In the genomic region with DNA sequence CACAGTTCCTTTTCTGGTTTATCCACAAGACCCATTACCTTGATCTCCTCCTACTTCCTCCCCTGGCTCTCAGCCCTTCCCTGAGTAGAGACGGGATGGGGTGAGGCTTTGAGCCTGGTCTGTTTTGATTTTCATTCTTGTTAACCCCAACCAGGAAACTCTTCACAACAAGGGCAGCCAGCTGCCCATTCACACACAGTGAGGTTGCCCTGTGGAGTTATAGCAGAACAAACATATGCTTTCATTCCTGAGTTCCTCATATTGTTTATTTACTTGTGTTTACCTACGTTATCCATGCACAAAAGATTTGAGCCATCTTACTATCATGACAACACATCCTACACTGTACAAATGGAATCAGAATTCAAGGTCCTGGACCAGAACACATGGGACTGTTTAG, we compare ENCODE assay signal across 1 cellular context.
TF ChIP-seq lines count a peak whose summit lies in the region.

No MANE protein-coding gene starts in this region.

TF ChIP-seq in IMR-90, 13 proteins besides CTCF, POLR2A, EP300 and RAD21 (continued from another document):
- TF ChIP-seq, protein P1, sequence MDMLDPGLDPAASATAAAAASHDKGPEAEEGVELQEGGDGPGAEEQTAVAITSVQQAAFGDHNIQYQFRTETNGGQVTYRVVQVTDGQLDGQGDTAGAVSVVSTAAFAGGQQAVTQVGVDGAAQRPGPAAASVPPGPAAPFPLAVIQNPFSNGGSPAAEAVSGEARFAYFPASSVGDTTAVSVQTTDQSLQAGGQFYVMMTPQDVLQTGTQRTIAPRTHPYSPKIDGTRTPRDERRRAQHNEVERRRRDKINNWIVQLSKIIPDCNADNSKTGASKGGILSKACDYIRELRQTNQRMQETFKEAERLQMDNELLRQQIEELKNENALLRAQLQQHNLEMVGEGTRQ (IDR thresholded peaks at IDR 0.05; ENCODE audit: low read depth, low read length), result no peak
- TF ChIP-seq RFX5 (IDR thresholded peaks at IDR 0.05; ENCODE audit: low read depth, low read length) (no peak), MAFK (IDR thresholded peaks at IDR 0.05; ENCODE audit: low read depth, low read length) (no peak), CEBPB (IDR thresholded peaks at IDR 0.05; ENCODE audit: low read depth, low read length) (no peak), NFE2L2 (IDR thresholded peaks at IDR 0.05; ENCODE audit: low read depth, low read length) (no peak)
- TF ChIP-seq, protein P2, sequence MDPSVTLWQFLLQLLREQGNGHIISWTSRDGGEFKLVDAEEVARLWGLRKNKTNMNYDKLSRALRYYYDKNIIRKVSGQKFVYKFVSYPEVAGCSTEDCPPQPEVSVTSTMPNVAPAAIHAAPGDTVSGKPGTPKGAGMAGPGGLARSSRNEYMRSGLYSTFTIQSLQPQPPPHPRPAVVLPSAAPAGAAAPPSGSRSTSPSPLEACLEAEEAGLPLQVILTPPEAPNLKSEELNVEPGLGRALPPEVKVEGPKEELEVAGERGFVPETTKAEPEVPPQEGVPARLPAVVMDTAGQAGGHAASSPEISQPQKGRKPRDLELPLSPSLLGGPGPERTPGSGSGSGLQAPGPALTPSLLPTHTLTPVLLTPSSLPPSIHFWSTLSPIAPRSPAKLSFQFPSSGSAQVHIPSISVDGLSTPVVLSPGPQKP (IDR thresholded peaks at IDR 0.05; ENCODE audit: borderline replicate concordance, low read depth, low read length), result no peak
